ENCODE assay signal across 1 cellular context in genomic region chr5:151240268-151240835, GRCh38. TPM values are rescaled to one million over a fixed set of nuclear protein-coding genes. Genes with fewer than 3 reads are reported as not detected.
"Had no signal": no experiment of that assay in that cellular context is flagged by ENCODE, and none has a peak within 500 bp of the region (broad histone marks: within the 10 kb centered on the region; RNA-seq: fewer than 3 reads in every experiment).

No MANE protein-coding gene starts in this region.

RNA-seq across cellular contexts. Expression of gene CCDC69, which starts 16.5 kb away (rescaled TPM):
- polyA plus RNA-seq: neural cell had no signal
